Comparison of ENCODE assay signal across 9 cellular contexts in genomic region chr9:75147638-75148037, GRCh38. TPM values are rescaled to one million over a fixed set of nuclear protein-coding genes. Genes with fewer than 3 reads are reported as not detected.
DNase-seq lines count a peak whose midpoint lies in the region; ATAC-seq lines count a peak whose summit lies in the region.
"Had no signal": no experiment of that assay in that cellular context is flagged by ENCODE, and none has a peak within 500 bp of the region (broad histone marks: within the 10 kb centered on the region; RNA-seq: fewer than 3 reads in every experiment).

No MANE protein-coding gene starts in this region.

- H3K23ac ChIP-seq in trophoblast cell (ENCODE audit: low read length) = no peak overlapping the region

- peaks cover 1% of the 10 kb centered on the region for H3K9me3 ChIP-seq in trophoblast cell (ENCODE audit: insufficient read depth, low read depth, low read length)

- H3K36me3 ChIP-seq in trophoblast cell (ENCODE audit: control insufficient read depth in 1 of 2, insufficient read depth in 2 of 2, low read length in 2 of 2) = peaks cover 14 to 15% of the 10 kb centered on the region in 2 experiments

- H3K14ac ChIP-seq in trophoblast cell (ENCODE audit: low read length) = no peak overlapping the region

- H2BK5ac ChIP-seq in trophoblast cell (ENCODE audit: low read depth, low read length, poor library complexity) = no peak overlapping the region

- no peak overlapping the region for H2BK12ac ChIP-seq in trophoblast cell (ENCODE audit: low read length)

- no CpG with 5 or more reads among the region's 4 CpGs for WGBS in trophoblast cell (ENCODE audit: extremely low coverage, insufficient coverage, insufficient read length)

- peaks cover 7% of the 10 kb centered on the region for H3K79me1 ChIP-seq in trophoblast cell (ENCODE audit: low read length)

- H3K27me3 Mint-ChIP-seq in activated T-helper 17 cell treated with anti-CD3 and anti-CD28 coated beads, Interleukin-2, amount 50 U/mL, for 72 hours = no peaks in the 10 kb centered on the region

- H3K4me1 ChIP-seq in trophoblast cell (ENCODE audit: control insufficient read depth in 1 of 2, insufficient read depth in 2 of 2, low read length in 2 of 2) = peaks cover 5 to 15% of the 10 kb centered on the region in 2 experiments

- no peak overlapping the region for H3K4me2 ChIP-seq in trophoblast cell (ENCODE audit: low read length)

- H4K91ac ChIP-seq in trophoblast cell (ENCODE audit: low read depth, low read length) = no peak overlapping the region

- peak overlapping the region; percentile 74 for H3K27ac ChIP-seq in trophoblast cell (ENCODE audit: low read depth, low read length)

- no peak overlapping the region for H3K4me3 ChIP-seq in trophoblast cell (ENCODE audit: low read depth, low read length)

- ATAC-seq in GM18909 (IDR thresholded peaks at IDR 0.05; ENCODE audit: poor library complexity, unreplicated experiment) (peak; percentile 55), HG03354 (IDR thresholded peaks at IDR 0.05; ENCODE audit: poor library complexity, severe bottlenecking, unreplicated experiment) (peak; percentile 43)
- ATAC-seq in activated T-helper 17 cell treated with anti-CD3 and anti-CD28 coated beads, Interleukin-2, amount 50 U/mL, for 72 hours (replicated peaks) = peak; percentile 40

- H3K9me3 Mint-ChIP-seq in activated T-helper 17 cell treated with anti-CD3 and anti-CD28 coated beads, Interleukin-2, amount 50 U/mL, for 72 hours = peaks cover 12% of the 10 kb centered on the region

- no peaks in the 10 kb centered on the region for H3K27me3 ChIP-seq in trophoblast cell (ENCODE audit: insufficient read depth, low read length)

- no peak for DNase-seq in trophoblast cell
- DNase-seq in epidermal melanocyte (ENCODE audit: insufficient read length, low spot score) = no peak
- DNase-seq in AG20443 (ENCODE audit: low spot score) = no peak
- no peak for DNase-seq in NCI-H524 (lab: John Stamatoyannopoulos, UW)
- DNase-seq in COR-L47 (lab: John Stamatoyannopoulos, UW) = no peak
- DNase-seq: H7 had no signal

- no peak overlapping the region for H3K4ac ChIP-seq in trophoblast cell (ENCODE audit: low read depth, low read length)

- H4K12ac ChIP-seq in trophoblast cell (ENCODE audit: low read depth, low read length) = no peak overlapping the region

- H3K36me3 Mint-ChIP-seq in activated T-helper 17 cell treated with anti-CD3 and anti-CD28 coated beads, Interleukin-2, amount 50 U/mL, for 72 hours (ENCODE audit: low read depth) = peaks cover 91% of the 10 kb centered on the region

- no peak overlapping the region for H2AFZ ChIP-seq in trophoblast cell (ENCODE audit: insufficient read depth, low read length, poor library complexity)

- H4K8ac ChIP-seq in trophoblast cell (ENCODE audit: low read depth, low read length) = no peak overlapping the region

- H3K27ac Mint-ChIP-seq in activated T-helper 17 cell treated with anti-CD3 and anti-CD28 coated beads, Interleukin-2, amount 50 U/mL, for 72 hours = peak overlapping the region; percentile 97

- H3K4me3 Mint-ChIP-seq in activated T-helper 17 cell treated with anti-CD3 and anti-CD28 coated beads, Interleukin-2, amount 50 U/mL, for 72 hours = peak overlapping the region; percentile 75

- H3K79me2 ChIP-seq in trophoblast cell (ENCODE audit: control insufficient read depth, insufficient read depth, low read length, poor library complexity) = no peaks in the 10 kb centered on the region

- no peak overlapping the region for H2AK5ac ChIP-seq in trophoblast cell (ENCODE audit: low read length)

- no peak overlapping the region for H3K9ac ChIP-seq in trophoblast cell (ENCODE audit: low read length)

- H3K4me1 Mint-ChIP-seq in activated T-helper 17 cell treated with anti-CD3 and anti-CD28 coated beads, Interleukin-2, amount 50 U/mL, for 72 hours = peaks cover 55% of the 10 kb centered on the region

- H2BK120ac ChIP-seq in trophoblast cell (ENCODE audit: insufficient read depth, low read length, poor library complexity) = no peak overlapping the region

- H3K18ac ChIP-seq in trophoblast cell (ENCODE audit: low read length) = no peak overlapping the region

RNA-seq across cellular contexts. Expression of gene OSTF1, which starts 59.3 kb away (rescaled TPM):
- 100 to 1,000 TPM; 131 to 217 TPM for total RNA-seq in activated T-helper 17 cell treated with anti-CD3 and anti-CD28 coated beads, Interleukin-2, amount 50 U/mL, for 72 hours
- polyA plus RNA-seq in trophoblast cell (2013) = 50.9 and 53.5 TPM in 2 replicates

RNA-seq across cellular contexts. Expression of gene NMRK1, which starts 59.7 kb away (rescaled TPM):
- 10 to 100 TPM; 39.6 to 51.5 TPM for total RNA-seq in activated T-helper 17 cell treated with anti-CD3 and anti-CD28 coated beads, Interleukin-2, amount 50 U/mL, for 72 hours
- polyA plus RNA-seq in trophoblast cell (2013) = 20.9 and 23.4 TPM in 2 replicates
